In genomic region chr2:233058717-233059546, GRCh38 we compare ENCODE assay signal across 1 cellular context.
TF ChIP-seq lines count a peak whose summit lies in the region.

No MANE protein-coding gene starts in this region.

TF ChIP-seq in HepG2, 621 proteins besides CTCF, POLR2A, EP300 and RAD21:
- TF ChIP-seq FUBP1 (CRISPR knock-in tag; IDR thresholded peaks at IDR 0.05; ENCODE audit: borderline replicate concordance) (0 out of 2 replicates have a peak, but pooled peaks have one; percentile 53), ZXDC (CRISPR knock-in tag; IDR thresholded peaks at IDR 0.05) (0 out of 2 replicates have a peak, but pooled peaks have one; percentile 76), PHF20 (CRISPR knock-in tag; IDR thresholded peaks at IDR 0.05) (0 out of 2 replicates have a peak, but pooled peaks have one; percentile 16), ZBTB42 (CRISPR knock-in tag; IDR thresholded peaks at IDR 0.05) (peak; percentile 3; the same call in 1 of the 2 replicates), ZNF510 (CRISPR knock-in tag; IDR thresholded peaks at IDR 0.05; ENCODE audit: low read depth) (no peak), EEA1 (CRISPR knock-in tag; IDR thresholded peaks at IDR 0.05; ENCODE audit: borderline replicate concordance) (0 out of 2 replicates have a peak, but pooled peaks have one; percentile 38), ZNF646 (CRISPR knock-in tag; IDR thresholded peaks at IDR 0.05) (no peak), SALL2 (CRISPR knock-in tag; IDR thresholded peaks at IDR 0.05) (0 out of 2 replicates have a peak, but pooled peaks have one; percentile 24), ZNF432 (CRISPR knock-in tag; IDR thresholded peaks at IDR 0.05; ENCODE audit: borderline replicate concordance) (no peak), FOSL2 (CRISPR knock-in tag; IDR thresholded peaks at IDR 0.05) (no peak), ARID5B (CRISPR knock-in tag; IDR thresholded peaks at IDR 0.05) (no peak), GMEB1 (CRISPR knock-in tag; IDR thresholded peaks at IDR 0.05; ENCODE audit: borderline replicate concordance) (peak; percentile 1; the same call in 1 of the 2 replicates), JDP2 (CRISPR knock-in tag; IDR thresholded peaks at IDR 0.05; ENCODE audit: borderline replicate concordance) (no peak), BCL3 (CRISPR knock-in tag; IDR thresholded peaks at IDR 0.05) (0 out of 2 replicates have a peak, but pooled peaks have one; percentile 5), CBX2 (IDR thresholded peaks at IDR 0.05; ENCODE audit: low read depth, low read length) (no peak), CBX2 (CRISPR knock-in tag; IDR thresholded peaks at IDR 0.05; ENCODE audit: low read depth) (no peak), ZNF878 (CRISPR knock-in tag; IDR thresholded peaks at IDR 0.05) (no peak), ZNF337 (CRISPR knock-in tag; IDR thresholded peaks at IDR 0.05; ENCODE audit: borderline replicate concordance, low read depth) (0 out of 2 replicates have a peak, but pooled peaks have one; percentile 20), ZNF784 (CRISPR knock-in tag; IDR thresholded peaks at IDR 0.05; ENCODE audit: borderline replicate concordance) (0 out of 2 replicates have a peak, but pooled peaks have one; percentile 6), ZNF781 (CRISPR knock-in tag; IDR thresholded peaks at IDR 0.05; ENCODE audit: borderline replicate concordance, not compliant biosample characterization) (peak; percentile 19), MNT (IDR thresholded peaks at IDR 0.05) (peak; percentile 71), HOXA7 (CRISPR knock-in tag; IDR thresholded peaks at IDR 0.05) (no peak), TRIM24 (CRISPR knock-in tag; IDR thresholded peaks at IDR 0.05) (no peak)
TF ChIP-seq in HepG2: peak in this region for 12.
